Comparison of ENCODE assay signal across 25 cellular contexts in genomic region chr9:118563677-118564076, GRCh38.
DNase-seq lines count a peak whose midpoint lies in the region; FAIRE-seq and TF ChIP-seq lines count a peak whose summit lies in the region.
"Had no signal": no experiment of that assay in that cellular context is flagged by ENCODE, and none has a peak within 500 bp of the region (broad histone marks: within the 10 kb centered on the region; RNA-seq: fewer than 3 reads in every experiment).

No MANE protein-coding gene starts in this region.

- no peaks in the 10 kb centered on the region for H4K20me1 ChIP-seq in mammary epithelial cell (ENCODE audit: insufficient read depth, low read length)

- CTCF ChIA-PET in MCF 10A (lab: Yijun Ruan, JAX), result no interaction called here
- CTCF ChIA-PET in mammary epithelial cell (lab: Charles Lee; ENCODE audit: low non-redundant PET), result no interaction called here
- CTCF ChIA-PET in activated naive CD4-positive, alpha-beta T cell treated with anti-CD3 and anti-CD28 coated beads, Interleukin-2, amount 10 ng/mL, durations not matched to agents 7 days and 5 days (lab: Charles Lee), result no interaction called here

- H3K4me2 ChIP-seq in mammary epithelial cell (ENCODE audit: insufficient read depth, low read depth, low read length), result no peak overlapping the region

- no peak for FAIRE-seq in urothelium cell line (lab: Jason Lieb, UNC)
- FAIRE-seq: kidney had no signal

- H3K27me3 Mint-ChIP-seq in MCF 10A (ENCODE audit: insufficient read depth, unreplicated experiment), result no peaks in the 10 kb centered on the region
- H3K27me3 Mint-ChIP-seq in activated naive CD4-positive, alpha-beta T cell treated with anti-CD3 and anti-CD28 coated beads, Interleukin-2, amount 10 ng/mL, durations not matched to agents 7 days and 5 days, result no peaks in the 10 kb centered on the region
- H3K27me3 Mint-ChIP-seq: stimulated activated naive CD8-positive, alpha-beta T cell treated with anti-CD3 and anti-CD28 coated beads, Interleukin-15, amount 100 ng/mL, for 72 hours; T-cell had no signal

- H3K4me1 Mint-ChIP-seq in MCF 10A (ENCODE audit: insufficient read depth, unreplicated experiment), result peaks cover 24% of the 10 kb centered on the region
- no peaks in the 10 kb centered on the region for H3K4me1 Mint-ChIP-seq in activated naive CD4-positive, alpha-beta T cell treated with anti-CD3 and anti-CD28 coated beads, Interleukin-2, amount 10 ng/mL, durations not matched to agents 7 days and 5 days
- H3K4me1 Mint-ChIP-seq: stimulated activated naive CD8-positive, alpha-beta T cell treated with anti-CD3 and anti-CD28 coated beads, Interleukin-15, amount 100 ng/mL, for 72 hours; T-cell had no signal

- H3K27ac Mint-ChIP-seq in MCF 10A (ENCODE audit: low read depth, unreplicated experiment), result peak overlapping the region; percentile 8
- no peak overlapping the region for H3K27ac Mint-ChIP-seq in activated naive CD4-positive, alpha-beta T cell treated with anti-CD3 and anti-CD28 coated beads, Interleukin-2, amount 10 ng/mL, durations not matched to agents 7 days and 5 days
- H3K27ac Mint-ChIP-seq: activated T-cell treated with anti-CD3 and anti-CD28 coated beads, Interleukin-2, amount 50 U/mL, for 72 hours; stimulated activated naive CD8-positive, alpha-beta T cell treated with anti-CD3 and anti-CD28 coated beads, Interleukin-15, amount 100 ng/mL, for 72 hours; T-cell had no signal

- H3K27ac ChIP-seq in breast epithelium (no peak overlapping the region), mammary epithelial cell (ENCODE audit: insufficient read depth, low read depth, low read length) (no peak overlapping the region)
- H3K27ac ChIP-seq: 22Rv1, transverse colon had no signal

- POLR2A ChIA-PET in MCF 10A (lab: Yijun Ruan, JAX), result interaction anchor here (0.5 kb wide), 1 partner anchor 20 kb away, joined by 3 read pairs; no protein-coding TSS in a partner anchor

- no peaks in the 10 kb centered on the region for H3K36me3 Mint-ChIP-seq in MCF 10A (ENCODE audit: insufficient read depth, unreplicated experiment)
- no peaks in the 10 kb centered on the region for H3K36me3 Mint-ChIP-seq in activated naive CD4-positive, alpha-beta T cell treated with anti-CD3 and anti-CD28 coated beads, Interleukin-2, amount 10 ng/mL, durations not matched to agents 7 days and 5 days
- H3K36me3 Mint-ChIP-seq: T-cell had no signal

- no peaks in the 10 kb centered on the region for H3K4me1 ChIP-seq in breast epithelium
- peaks cover 3% of the 10 kb centered on the region for H3K4me1 ChIP-seq in mammary epithelial cell (ENCODE audit: insufficient read depth, low read length)
- H3K4me1 ChIP-seq: Caco-2, transverse colon had no signal

- 73% methylated on average over 2 of the region's 2 CpGs for WGBS in mammary epithelial cell (ENCODE audit: low coverage, missing lambda C conversion rate)

- H3K27me3 ChIP-seq in breast epithelium (no peaks in the 10 kb centered on the region), mammary epithelial cell (ENCODE audit: insufficient read depth, low read length) (no peaks in the 10 kb centered on the region)
- H3K27me3 ChIP-seq: transverse colon had no signal

- dilution Hi-C loops in mammary epithelial cell (cut with HindIII; ENCODE audit: low sequenced_read_pairs), result no loop called here

- no peaks in the 10 kb centered on the region for H3K9me3 ChIP-seq in breast epithelium
- H3K9me3 ChIP-seq in mammary epithelial cell (replicated peaks; ENCODE audit: insufficient read depth, low read length), result no peaks in the 10 kb centered on the region
- H3K9me3 ChIP-seq: Caco-2, transverse colon had no signal

- no peak overlapping the region for H3K4me3 Mint-ChIP-seq in MCF 10A (ENCODE audit: unreplicated experiment)
- H3K4me3 Mint-ChIP-seq in activated naive CD4-positive, alpha-beta T cell treated with anti-CD3 and anti-CD28 coated beads, Interleukin-2, amount 10 ng/mL, durations not matched to agents 7 days and 5 days, result no peak overlapping the region
- H3K4me3 Mint-ChIP-seq: activated T-cell treated with anti-CD3 and anti-CD28 coated beads, Interleukin-2, amount 50 U/mL, for 72 hours; stimulated activated naive CD8-positive, alpha-beta T cell treated with anti-CD3 and anti-CD28 coated beads, Interleukin-15, amount 100 ng/mL, for 72 hours; T-cell had no signal

- BruUV-seq in MCF 10A (replicated peaks; lab: Mats Ljungman, UMichigan), result no TSS peak
- no TSS peak for BruUV-seq in mammary epithelial cell (replicated peaks; lab: Mats Ljungman, UMichigan)

- no peak for TF ChIP-seq POLR2A in breast epithelium (IDR thresholded peaks at IDR 0.05)

- H3K4me3 ChIP-seq in breast epithelium, result no peak overlapping the region
- no peak overlapping the region for H3K4me3 ChIP-seq in mammary epithelial cell (replicated peaks in 1 of 3; ENCODE audit: insufficient read depth in 1 of 3, low read depth in 2 of 3, low read length in 3 of 3)
- H3K4me3 ChIP-seq: transverse colon had no signal

- no peaks in the 10 kb centered on the region for H3K9me3 Mint-ChIP-seq in MCF 10A (ENCODE audit: unreplicated experiment)
- H3K9me3 Mint-ChIP-seq in activated naive CD4-positive, alpha-beta T cell treated with anti-CD3 and anti-CD28 coated beads, Interleukin-2, amount 10 ng/mL, durations not matched to agents 7 days and 5 days, result peaks cover 4% of the 10 kb centered on the region

- DNase-seq in MCF 10A (ENCODE audit: unreplicated experiment), result peak; percentile 27
- no peak for DNase-seq in breast epithelium (ENCODE audit: low spot score in 2 of 2)
- DNase-seq in mammary epithelial cell, result peak; percentile 62
- peak; percentile 38 for DNase-seq in iris pigment epithelial cell (ENCODE audit: low read depth)
- peak; percentile 13 for DNase-seq in urothelium cell line (ENCODE audit: low spot score)
- DNase-seq in NCI-H2171 treated with DMSO at 0.1 percent for 48 hours (lab: John Stamatoyannopoulos, UW), result no peak
- no peak for DNase-seq in activated naive CD4-positive, alpha-beta T cell treated with anti-CD3 and anti-CD28 coated beads, Interleukin-2, amount 10 ng/mL, durations not matched to agents 7 days and 5 days
- no peak for DNase-seq in mucosa of gallbladder (ENCODE audit: low spot score)
- DNase-seq: activated CD4-positive, alpha-beta T cell treated with anti-CD3 and anti-CD28 coated beads for 4 hours; activated naive CD4-positive, alpha-beta T cell treated with anti-CD3 and anti-CD28 coated beads, Interleukin-2, amount 50 U/mL, for 16 hours; activated T-cell treated with anti-CD3 and anti-CD28 coated beads, Interleukin-2, amount 50 U/mL, for 72 hours; aorta; Caco-2; Kasumi-1; kidney; NCI-H1092; NCI-H2029; NCI-H345; OCI-M1; SIG-M5; stimulated activated CD4-positive, alpha-beta T cell treated with anti-CD3 and anti-CD28 coated beads, Interleukin-4, amount 100 ng/mL, for 24 hours; stimulated activated naive CD8-positive, alpha-beta T cell treated with anti-CD3 and anti-CD28 coated beads, Interleukin-15, amount 100 ng/mL, for 72 hours; T-cell; transverse colon had no signal

- TF ChIP-seq CTCF in MCF 10A (IDR thresholded peaks at IDR 0.05; ENCODE audit: unreplicated experiment) (no peak), breast epithelium (IDR thresholded peaks at IDR 0.05) (no peak), mammary epithelial cell (conservative IDR thresholded peaks at IDR 0.05 in 1 of 2, IDR thresholded peaks at IDR 0.05 in 1 of 2; ENCODE audit: extremely low read depth in 1 of 2, insufficient read depth in 1 of 2, low read depth in 1 of 2, low read length in 2 of 2) (no peak)

- H3K79me2 ChIP-seq in mammary epithelial cell (ENCODE audit: insufficient read depth, low read length), result no peaks in the 10 kb centered on the region

- intact Hi-C loops in MCF 10A (cut with micrococcal nuclease) (no loop called here), breast epithelium (cut with DNase I; ENCODE audit: low total_unique reads) (no loop called here), mammary epithelial cell (cut with micrococcal nuclease) (no loop called here)

- H3K9ac ChIP-seq in mammary epithelial cell (ENCODE audit: insufficient read depth, low read length), result no peak overlapping the region

- in situ Hi-C loops in mammary epithelial cell (cut with MboI; ENCODE audit: low sequenced_read_pairs in 2 of 2), result no loop called here

- H3K36me3 ChIP-seq in breast epithelium (no peaks in the 10 kb centered on the region), mammary epithelial cell (ENCODE audit: insufficient read depth, low read length) (no peaks in the 10 kb centered on the region)
- H3K36me3 ChIP-seq: transverse colon had no signal

- peak overlapping the region; percentile 11 for H2AFZ ChIP-seq in mammary epithelial cell (ENCODE audit: low read depth, low read length)

Comparison
In these comparisons a context has a peak if more than half of its experiments do, and no peak if none do; other contexts are left out.
1. DNase-seq: peak in MCF 10A (single experiment), mammary epithelial cell (single experiment), iris pigment epithelial cell (single experiment) and urothelium cell line (single experiment); none in breast epithelium (0 of 2), NCI-H2171 treated with DMSO at 0.1 percent for 48 hours (single experiment), activated naive CD4-positive, alpha-beta T cell treated with anti-CD3 and anti-CD28 coated beads, Interleukin-2, amount 10 ng/mL, durations not matched to agents 7 days and 5 days (single experiment) and mucosa of gallbladder (single experiment).